8 cellular contexts compared by ENCODE assay signal in the genomic region with DNA sequence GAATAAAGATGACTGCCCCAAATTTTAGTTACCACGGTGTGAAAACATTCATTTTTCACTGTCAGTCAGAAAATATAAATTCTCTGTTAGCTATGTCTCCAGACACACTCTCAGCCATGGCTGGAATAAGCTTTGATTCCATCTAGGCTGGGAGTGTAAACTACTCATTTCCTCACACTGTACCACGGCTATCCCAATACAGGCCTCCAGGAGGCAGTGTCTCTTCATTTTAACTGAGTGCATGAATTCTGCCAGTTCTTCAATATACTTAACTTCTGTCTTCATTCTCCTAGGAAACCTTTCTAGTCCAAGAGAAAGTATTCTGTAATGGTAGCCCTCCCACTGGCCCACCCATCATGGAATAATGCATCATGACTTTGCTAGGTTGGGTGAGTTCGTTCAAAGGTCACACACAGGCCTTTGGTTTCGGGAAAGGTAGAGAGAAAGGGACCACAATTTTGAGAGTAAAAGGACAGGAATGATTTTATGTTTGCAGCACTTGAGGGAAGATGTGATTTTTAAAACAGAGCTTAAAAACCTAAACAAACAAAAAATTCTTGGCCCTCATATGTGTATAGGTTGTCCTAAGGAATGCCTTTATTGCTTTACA.
DNase-seq lines count a peak whose midpoint lies in the region; TF ChIP-seq lines count a peak whose summit lies in the region.

No MANE protein-coding gene starts in this region.

- no peak for DNase-seq in AG04449 (ENCODE audit: low read depth, low spot score)
- DNase-seq in GM10248 (ENCODE audit: extremely low spot score) = peak; percentile 38
- peak; percentile 57 for DNase-seq in HEK293T (ENCODE audit: extremely low spot score)
- peak; percentile 59 for DNase-seq in fibroblast of villous mesenchyme (ENCODE audit: low read depth)
- peak in 43 of 56 donors; percentile 14 to 85 (median 46) for DNase-seq in nucleus accumbens (lab: John Stamatoyannopoulos, UW)
- no peak for DNase-seq in posterior vena cava (ENCODE audit: low spot score)

- H2AFZ ChIP-seq in Loucy (ENCODE audit: low read length) = no peak overlapping the region; the same call in 1 of the 2 replicates

- no peak overlapping the region for H3K9ac ChIP-seq in Loucy (ENCODE audit: low read depth, low read length, poor library complexity, severe bottlenecking)

- H3K27me3 ChIP-seq in Loucy (ENCODE audit: insufficient read depth, low read length, poor library complexity, severe bottlenecking) = no peaks in the 10 kb centered on the region

- CTCF ChIA-PET in AG04449 (lab: Yijun Ruan, JAX) = interaction anchor here (0.7 to 6.5 kb wide), 28 partner anchors 9 to 819 kb away, joined by 3 to 96 read pairs (median 4); no protein-coding TSS in a partner anchor
- CTCF ChIA-PET in GM10248 (lab: Yijun Ruan, JAX) = interaction anchor here (0.6 to 4.8 kb wide), 15 partner anchors 8 to 654 kb away, joined by 3 to 68 read pairs (median 3); no protein-coding TSS in a partner anchor
- CTCF ChIA-PET in HEK293T (lab: Yijun Ruan, JAX) = interaction anchor here (0.5 to 2.2 kb wide), 9 partner anchors 9 to 313 kb away, joined by 3 to 10 read pairs (median 5); no protein-coding TSS in a partner anchor

- H3K9me3 ChIP-seq in Loucy (ENCODE audit: insufficient read depth, low read depth, low read length) = no peaks in the 10 kb centered on the region

- TF ChIP-seq CTCF in AG04449 (IDR thresholded peaks at IDR 0.05; ENCODE audit: insufficient read depth, low read length, missing control alignments) (peak; percentile 72), GM10248 (IDR thresholded peaks at IDR 0.05; ENCODE audit: control extremely low read depth, extremely low read depth, low read depth, missing control alignments) (peak; percentile 73), Loucy (conservative IDR thresholded peaks at IDR 0.05; ENCODE audit: low read length) (peak; percentile 92), VCaP (conservative IDR thresholded peaks at IDR 0.05) (peak; percentile 70), fibroblast of villous mesenchyme (IDR thresholded peaks at IDR 0.05; ENCODE audit: insufficient read depth, low read depth, low read length) (peak; percentile 84)

- H3K4me1 ChIP-seq in Loucy (ENCODE audit: insufficient read depth, low read length, poor library complexity, severe bottlenecking) = no peaks in the 10 kb centered on the region

- H3F3A ChIP-seq in Loucy (ENCODE audit: low read depth) = no peaks in the 10 kb centered on the region

- H3K4me2 ChIP-seq in Loucy (ENCODE audit: low read depth, low read length, poor library complexity, severe bottlenecking) = no peak overlapping the region

- no peaks in the 10 kb centered on the region for H3K36me3 ChIP-seq in Loucy (ENCODE audit: insufficient read depth, low read length)

- H3K27ac ChIP-seq in VCaP = peak overlapping the region; percentile 35; the same call in 1 of the 2 replicates

- POLR2A ChIA-PET in AG04449 (lab: Yijun Ruan, JAX) = no interaction called here
- POLR2A ChIA-PET in GM10248 (lab: Yijun Ruan, JAX) = no interaction called here
- POLR2A ChIA-PET in HEK293T (lab: Yijun Ruan, JAX) = no interaction called here

- H4K20me1 ChIP-seq in Loucy (ENCODE audit: insufficient read depth, low read length, poor library complexity, severe bottlenecking) = no peaks in the 10 kb centered on the region

- no peaks in the 10 kb centered on the region for H3K9me2 ChIP-seq in Loucy (replicated peaks; ENCODE audit: low read depth, low read length)

- no peaks in the 10 kb centered on the region for H3K79me2 ChIP-seq in Loucy (ENCODE audit: insufficient read depth, low read length)

- H3K4me3 ChIP-seq in AG04449 (ENCODE audit: low read depth, low read length) (no peak overlapping the region), Loucy (ENCODE audit: low read length, poor library complexity, severe bottlenecking) (no peak overlapping the region), fibroblast of villous mesenchyme (ENCODE audit: low read depth, low read length) (no peak overlapping the region)

- intact Hi-C loops in posterior vena cava (cut with DNase I) = no loop called here

TF ChIP-seq in HEK293T, 16 proteins besides CTCF, POLR2A, EP300 and RAD21:
- TF ChIP-seq HDGF (IDR thresholded peaks at IDR 0.05; ENCODE audit: borderline replicate concordance) = no peak
- TF ChIP-seq ELF4 (IDR thresholded peaks at IDR 0.05) = no peak
- TF ChIP-seq TARDBP (IDR thresholded peaks at IDR 0.05) = no peak
- TF ChIP-seq ZNF384 (IDR thresholded peaks at IDR 0.05) = no peak
- TF ChIP-seq NFRKB (IDR thresholded peaks at IDR 0.05) = no peak
- no peak for TF ChIP-seq L3MBTL2 (conservative IDR thresholded peaks at IDR 0.05)
- no peak for TF ChIP-seq SP1 (IDR thresholded peaks at IDR 0.05)
- no peak for TF ChIP-seq FOXM1 (IDR thresholded peaks at IDR 0.05; ENCODE audit: borderline replicate concordance)
- no peak for TF ChIP-seq CTBP1 (IDR thresholded peaks at IDR 0.05; ENCODE audit: borderline replicate concordance)
- TF ChIP-seq BHLHE40 (IDR thresholded peaks at IDR 0.05; ENCODE audit: borderline replicate concordance) = no peak
- TF ChIP-seq SUZ12 (IDR thresholded peaks at IDR 0.05) = no peak
TF ChIP-seq in HEK293T: peak in this region for 0.

Comparison
In these comparisons a context has a peak if more than half of its experiments do, and no peak if none do; other contexts are left out.
1. DNase-seq: peak in GM10248 (single experiment), HEK293T (single experiment), fibroblast of villous mesenchyme (single experiment) and nucleus accumbens (43 of 56); none in AG04449 (single experiment) and posterior vena cava (single experiment).
2. Peak in every context shown above with its lines, with median percentiles within 50 percentile points of each other: CTCF ChIP-seq.